1 cellular context compared by ENCODE assay signal in genomic region chr2:86562891-86563649, GRCh38.
A peak's percentile ranks its signal among the peaks of the same experiment; 100 is the strongest.
TF ChIP-seq lines count a peak whose summit lies in the region.

Gene CHMP3, minus strand, starts transcription at chr2:86563443. Its CDS starts 95 bp downstream, at chr2:86563348.

TF ChIP-seq in K562, 482 proteins besides CTCF, POLR2A, EP300 and RAD21 (continued from another document and continues in another):
- TF ChIP-seq ZNF224 (CRISPR knock-in tag; IDR thresholded peaks at IDR 0.05) = no peak
- TF ChIP-seq TAF1 (IDR thresholded peaks at IDR 0.05; ENCODE audit: control insufficient read depth, extremely low read depth, insufficient read depth, low read length, severe bottlenecking) = peak; percentile 35
- peak; percentile 28; the same call in 1 of the 2 replicates for TF ChIP-seq CC2D1A (IDR thresholded peaks at IDR 0.05)
- no peak for TF ChIP-seq POLR3G (IDR thresholded peaks at IDR 0.05; ENCODE audit: extremely low read depth, insufficient read length, insufficient replicate concordance)
- no peak for TF ChIP-seq IRF2 (CRISPR knock-in tag; IDR thresholded peaks at IDR 0.05)
- TF ChIP-seq RAD51 (IDR thresholded peaks at IDR 0.05; ENCODE audit: borderline replicate concordance, low read depth) = 0 out of 2 replicates have a peak, but pooled peaks have one; percentile 15
- peak; percentile 71 for TF ChIP-seq NBN (IDR thresholded peaks at IDR 0.05; ENCODE audit: low read depth)
- peak; percentile 39; the same call in 1 of the 2 replicates for TF ChIP-seq NFIX (CRISPR knock-in tag; IDR thresholded peaks at IDR 0.05; ENCODE audit: low read depth)
- no peak for TF ChIP-seq HBP1 (CRISPR knock-in tag; IDR thresholded peaks at IDR 0.05)
- TF ChIP-seq NCOA2 (IDR thresholded peaks at IDR 0.05; ENCODE audit: partially characterized antibody in 2 of 2) = no peak
- TF ChIP-seq EHMT2 (IDR thresholded peaks at IDR 0.05) = no peak
- TF ChIP-seq TCF3 (CRISPR knock-in tag; IDR thresholded peaks at IDR 0.05) = no peak
- TF ChIP-seq MAFK (IDR thresholded peaks at IDR 0.05; ENCODE audit: low read length) = peak; percentile 55; the same call in 1 of the 2 replicates
- TF ChIP-seq SP1 (CRISPR knock-in tag; IDR thresholded peaks at IDR 0.05) = peak; percentile 8; the same call in 1 of the 2 replicates
- no peak for TF ChIP-seq CBFB (CRISPR knock-in tag; IDR thresholded peaks at IDR 0.05)
- no peak for TF ChIP-seq HDAC8 (tag; IDR thresholded peaks at IDR 0.05)
- TF ChIP-seq ERF (CRISPR knock-in tag; IDR thresholded peaks at IDR 0.05) = no peak
- TF ChIP-seq RBM34 (IDR thresholded peaks at IDR 0.05; ENCODE audit: borderline replicate concordance, insufficient read depth, low read length) = no peak
- TF ChIP-seq CAMTA2 (CRISPR knock-in tag; conservative IDR thresholded peaks at IDR 0.05) = no peak
- TF ChIP-seq ZNF668 (CRISPR knock-in tag; IDR thresholded peaks at IDR 0.05) = no peak
- TF ChIP-seq BDP1 (IDR thresholded peaks at IDR 0.05; ENCODE audit: insufficient read depth, insufficient read length) = no peak
- TF ChIP-seq RREB1 (CRISPR knock-in tag; IDR thresholded peaks at IDR 0.05) = peak; percentile 83; the same call in 1 of the 2 replicates
- TF ChIP-seq ZMIZ1 (IDR thresholded peaks at IDR 0.05; ENCODE audit: low read depth in 2 of 2, low read length in 2 of 2) = no peak
- no peak for TF ChIP-seq ZBTB8A (IDR thresholded peaks at IDR 0.05; ENCODE audit: partially characterized antibody)
- no peak for TF ChIP-seq IRF9 (tag; IDR thresholded peaks at IDR 0.05)
- 0 out of 2 replicates have a peak, but pooled peaks have one; percentile 88 for TF ChIP-seq ZNF584 (CRISPR knock-in tag; IDR thresholded peaks at IDR 0.05; ENCODE audit: low read depth)
- TF ChIP-seq REST (CRISPR knock-in tag; IDR thresholded peaks at IDR 0.05; ENCODE audit: low read depth) = no peak
- no peak for TF ChIP-seq MYBL2 (IDR thresholded peaks at IDR 0.05; ENCODE audit: low read depth)
- TF ChIP-seq MYBL2 (CRISPR knock-in tag; IDR thresholded peaks at IDR 0.05; ENCODE audit: borderline replicate concordance) = no peak
- peak; percentile 51; the same call in 1 of the 2 replicates for TF ChIP-seq TFAP4 (CRISPR knock-in tag; IDR thresholded peaks at IDR 0.05; ENCODE audit: borderline replicate concordance)
- no peak for TF ChIP-seq MBD1 (CRISPR knock-in tag; IDR thresholded peaks at IDR 0.05)
- no peak for TF ChIP-seq U2AF2 (optimal IDR thresholded peaks at IDR 0.05; ENCODE audit: low read depth, low read length)
- no peak for TF ChIP-seq MCM3 (IDR thresholded peaks at IDR 0.05)
- no peak for TF ChIP-seq TSHZ1 (CRISPR knock-in tag; IDR thresholded peaks at IDR 0.05)
- TF ChIP-seq ZSCAN32 (CRISPR knock-in tag; IDR thresholded peaks at IDR 0.05) = no peak
- TF ChIP-seq CHD2 (IDR thresholded peaks at IDR 0.05; ENCODE audit: low read depth, low read length) = no peak
- peak; percentile 40 for TF ChIP-seq CBX1 (IDR thresholded peaks at IDR 0.05; ENCODE audit: low read depth)
